9 cellular contexts compared by ENCODE assay signal in the genomic region with DNA sequence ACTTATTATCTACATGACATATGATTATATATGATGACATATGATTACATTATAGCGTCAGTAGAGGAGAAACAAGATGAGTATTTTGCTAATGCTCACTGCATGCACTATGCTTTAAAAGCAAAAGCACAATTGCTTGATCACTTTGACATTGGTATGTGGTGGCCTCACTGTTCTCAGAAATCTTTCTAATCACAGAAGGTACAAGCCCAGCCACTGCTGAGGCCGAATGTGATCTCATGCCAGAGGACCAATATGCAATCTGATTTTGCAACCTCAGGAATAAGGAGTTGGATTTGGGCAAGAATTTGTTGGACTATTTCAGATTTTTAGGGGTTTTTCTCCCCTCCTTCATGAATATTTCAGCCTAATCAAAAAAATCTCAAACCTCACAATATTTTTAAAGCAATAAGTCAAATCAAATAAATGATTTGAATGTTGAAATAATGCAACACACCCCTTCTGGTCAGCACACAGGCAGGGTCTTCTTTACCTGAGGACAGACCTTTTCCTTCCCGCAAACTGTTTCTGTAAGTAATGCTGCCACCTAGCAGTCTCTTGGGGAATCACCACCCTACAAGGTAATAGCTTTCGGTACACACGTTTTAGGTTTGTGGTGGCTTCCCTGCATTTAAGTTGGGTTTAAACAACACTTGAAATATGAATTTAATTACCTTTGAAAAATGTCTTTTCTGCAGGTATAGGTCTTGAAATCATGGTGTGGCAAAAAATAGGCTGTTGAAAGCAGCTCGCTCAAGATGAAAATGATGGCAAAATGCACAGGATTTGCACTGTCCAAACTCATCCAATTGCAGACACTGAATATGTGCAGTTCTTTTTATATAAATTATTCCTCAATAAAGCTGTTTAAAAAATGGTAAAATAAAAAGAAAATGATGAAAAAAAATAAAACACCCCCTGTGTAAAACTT. TPM values are rescaled to one million over a fixed set of nuclear protein-coding genes. Genes with fewer than 3 reads are reported as not detected.
DNase-seq lines count a peak whose midpoint lies in the region; ATAC-seq and TF ChIP-seq lines count a peak whose summit lies in the region.
"Had no signal": no experiment of that assay in that cellular context is flagged by ENCODE, and none has a peak within 500 bp of the region (broad histone marks: within the 10 kb centered on the region; RNA-seq: fewer than 3 reads in every experiment).

No MANE protein-coding gene starts in this region.

- DNase-seq in NCI-H146 (lab: John Stamatoyannopoulos, UW) = peak; percentile 28
- no peak for DNase-seq in NCI-H146 treated with DMSO at 0.1 percent for 48 hours (lab: John Stamatoyannopoulos, UW; ENCODE audit: unreplicated experiment)
- DNase-seq in NCI-H1092 treated with DMSO at 0.1 percent for 48 hours (lab: John Stamatoyannopoulos, UW) = peak; percentile 43
- peak in 1 of 2 donors; percentile 17 for DNase-seq in activated naive CD4-positive, alpha-beta T cell treated with anti-CD3 and anti-CD28 coated beads, Interleukin-2, amount 50 U/mL, for 72 hours (ENCODE audit: low spot score in 2 of 2)
- DNase-seq in iris pigment epithelial cell (ENCODE audit: low read depth) = peak; percentile 31
- DNase-seq in tibial nerve (ENCODE audit: low spot score in 2 of 2) = peak in 1 of 2 donors; percentile 18

- no peaks in the 10 kb centered on the region for H3K9me3 ChIP-seq in tibial nerve

- H3K27ac Mint-ChIP-seq in activated naive CD4-positive, alpha-beta T cell treated with anti-CD3 and anti-CD28 coated beads, Interleukin-2, amount 50 U/mL, for 72 hours = peak overlapping the region in 1 of 2 donors; percentile 4
- H3K27ac Mint-ChIP-seq: CD8-positive, alpha-beta memory T cell had no signal

- WGBS in tibial nerve, 2 donors = 36 to 39% methylated on average over 6 of the region's 6 CpGs

- TF ChIP-seq CTCF in tibial nerve (IDR thresholded peaks at IDR 0.05) = peak; percentile 53 to 70 (median 63)

- H3K4me3 ChIP-seq in tibial nerve = no peak overlapping the region

- no peak for TF ChIP-seq POLR2A in tibial nerve (IDR thresholded peaks at IDR 0.05)

- H3K27me3 ChIP-seq in tibial nerve = no peaks in the 10 kb centered on the region

- H3K9me3 Mint-ChIP-seq in activated naive CD4-positive, alpha-beta T cell treated with anti-CD3 and anti-CD28 coated beads, Interleukin-2, amount 50 U/mL, for 72 hours = no peaks in the 10 kb centered on the region
- H3K9me3 Mint-ChIP-seq: CD8-positive, alpha-beta memory T cell had no signal

- peaks cover 0 to 4% (median 2%) of the 10 kb centered on the region in 4 donors for H3K4me1 ChIP-seq in tibial nerve

- H3K36me3 ChIP-seq in tibial nerve = no peaks in the 10 kb centered on the region

- H3K36me3 Mint-ChIP-seq in activated naive CD4-positive, alpha-beta T cell treated with anti-CD3 and anti-CD28 coated beads, Interleukin-2, amount 50 U/mL, for 72 hours = peaks cover 0 to 10% of the 10 kb centered on the region in 2 donors

- no peak overlapping the region for H3K27ac ChIP-seq in tibial nerve

- no peak for TF ChIP-seq EP300 in tibial nerve (IDR thresholded peaks at IDR 0.05)

- ATAC-seq in GM19452 (IDR thresholded peaks at IDR 0.05; ENCODE audit: unreplicated experiment) (peak; percentile 50), GM21526 (IDR thresholded peaks at IDR 0.05; ENCODE audit: low FRiP score, unreplicated experiment) (no peak)
- peak; percentile 44 to 50 for ATAC-seq in activated naive CD4-positive, alpha-beta T cell treated with anti-CD3 and anti-CD28 coated beads, Interleukin-2, amount 50 U/mL, for 72 hours

RNA-seq across cellular contexts. Expression of a gene that starts 4.8 kb away (rescaled TPM):
- 1 to 10 TPM in 1 of 2 donors, under 1 TPM in 1; 0.18 to 2.5 TPM for total RNA-seq in activated naive CD4-positive, alpha-beta T cell treated with anti-CD3 and anti-CD28 coated beads, Interleukin-2, amount 50 U/mL, for 72 hours
- 1 to 10 TPM in 1 of 4 donors, under 1 TPM in 2, not detected in 1; 0.42 to 5.9 (median 0.90) TPM for total RNA-seq in tibial nerve
